23 cellular contexts compared by ENCODE assay signal in the genomic region with DNA sequence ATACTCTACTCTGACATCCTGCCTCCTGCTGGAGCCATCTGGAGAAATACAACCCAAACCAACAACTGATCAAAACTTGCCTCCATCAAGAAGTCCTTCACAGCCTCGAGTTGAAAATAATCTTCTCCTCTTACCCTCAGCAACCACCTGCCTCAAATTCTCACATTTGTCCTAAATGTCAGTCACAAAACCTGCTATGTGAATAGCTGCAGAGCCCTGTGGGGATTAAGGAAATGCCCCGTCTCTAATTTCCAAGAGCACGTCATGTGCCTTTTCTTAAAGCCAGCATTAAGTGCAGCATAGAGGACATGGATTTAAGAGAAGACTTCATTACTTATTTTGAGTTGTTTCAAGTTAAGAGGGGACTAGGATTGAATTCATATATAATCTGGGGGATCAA.
"Had no signal": no experiment of that assay in that cellular context is flagged by ENCODE, and none has a peak within 500 bp of the region (broad histone marks: within the 10 kb centered on the region; RNA-seq: fewer than 3 reads in every experiment).

No MANE protein-coding gene starts in this region.

- H3K36me3 ChIP-seq: left ventricle myocardium inferior, pancreas, stomach, transverse colon, uterus had no signal

- FAIRE-seq: bronchial epithelial cell, pancreas had no signal

- H3K27me3 ChIP-seq: pancreas, stomach, transverse colon, uterus had no signal

- H3K9me3 ChIP-seq: left ventricle myocardium inferior, pancreas, psoas muscle, stomach, transverse colon, uterus had no signal

- DNase-seq: activated CD4-positive, alpha-beta memory T cell treated with anti-CD3 and anti-CD28 coated beads for 36 hours; activated CD4-positive, alpha-beta T cell treated with anti-CD3 and anti-CD28 coated beads for 48 hours; activated effector memory CD4-positive, alpha-beta T cell treated with Interleukin-2 at 50 U/mL for 16 hours; activated naive CD4-positive, alpha-beta T cell treated with anti-CD3 and anti-CD28 coated beads for 36 hours; activated naive CD8-positive, alpha-beta T cell treated with anti-CD3 and anti-CD28 coated beads, Interleukin-2, amount 10 ng/mL, durations not matched to agents 7 days and 5 days; activated T-cell treated with anti-CD3 and anti-CD28 coated beads, Interleukin-2, amount 50 U/mL, for 72 hours; amniotic stem cell; cerebellar nuclear complex; effector CD4-positive, alpha-beta T cell; erythroblast; foreskin fibroblast; hippocampal formation; left ventricle myocardium inferior; nephron progenitor cell; pancreas; psoas muscle; right cardiac atrium; stimulated activated CD4-positive, alpha-beta T cell treated with anti-CD3 and anti-CD28 coated beads, Interleukin-1b, Interleukin-23, amount 100 ng/mL, for 48 hours; stomach; transverse colon; uterus had no signal

- H3K4me3 ChIP-seq: left ventricle myocardium inferior, pancreas, psoas muscle, stomach, transverse colon, uterus had no signal

- H3K4me1 ChIP-seq: left ventricle myocardium inferior, pancreas, psoas muscle, stomach, transverse colon, uterus had no signal

- ATAC-seq: activated T-cell treated with anti-CD3 and anti-CD28 coated beads, Interleukin-2, amount 50 U/mL, for 72 hours; pancreas; psoas muscle; right cardiac atrium; stimulated activated effector memory CD8-positive, alpha-beta T cell treated with anti-CD3 and anti-CD28 coated beads, Interleukin-12 subunit alpha, Interleukin-12 subunit beta, amount 100 ng/mL, for 72 hours had no signal

- H3K27ac ChIP-seq: left ventricle myocardium inferior, pancreas, psoas muscle, stomach, transverse colon, uterus had no signal
